ENCODE assay signal across 26 cellular contexts in the genomic region with DNA sequence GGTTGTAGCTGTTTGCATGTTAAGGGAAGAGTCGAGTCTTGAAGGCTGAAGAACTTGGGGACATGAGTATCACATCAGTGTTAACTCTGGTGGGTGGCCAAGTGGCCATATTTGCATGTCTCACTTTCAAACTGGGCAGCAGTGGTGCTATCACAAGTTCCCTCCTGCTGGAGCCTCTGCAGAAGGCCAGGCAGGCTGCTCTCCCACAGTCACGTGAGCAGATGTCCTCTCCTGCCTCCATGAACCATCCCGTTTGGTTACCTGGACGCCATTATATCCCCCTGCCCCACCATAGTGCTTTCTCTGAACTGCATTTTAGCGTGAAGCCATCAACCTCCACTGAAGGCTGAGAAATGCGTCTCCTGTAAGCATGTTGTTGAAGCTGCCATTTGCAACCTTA.
A peak's percentile ranks its signal among the peaks of the same experiment; 100 is the strongest.
DNase-seq lines count a peak whose midpoint lies in the region; ATAC-seq, FAIRE-seq and TF ChIP-seq lines count a peak whose summit lies in the region.
"Had no signal": no experiment of that assay in that cellular context is flagged by ENCODE, and none has a peak within 500 bp of the region (broad histone marks: within the 10 kb centered on the region; RNA-seq: fewer than 3 reads in every experiment).

No MANE protein-coding gene starts in this region.

- no peaks in the 10 kb centered on the region for H3K36me3 ChIP-seq in GM12878 (ENCODE audit: control insufficient read depth in 2 of 2, insufficient read depth in 2 of 2, low read length in 1 of 2)
- H3K36me3 ChIP-seq in neuronal stem cell (replicated peaks in 1 of 2; ENCODE audit: control insufficient read depth in 2 of 2, insufficient read depth in 2 of 2, low read length in 2 of 2), result no peaks in the 10 kb centered on the region
- H3K36me3 ChIP-seq: BE2C; BLaER1 treated with 17β-estradiol and CSF1 and Interleukin-3, amounts not matched to agents 10 nM and 100 nM had no signal

- H3K27me3 Mint-ChIP-seq in endothelial cell (ENCODE audit: unreplicated experiment), result peaks cover 1% of the 10 kb centered on the region

- H3K79me2 ChIP-seq in GM12878 (ENCODE audit: control insufficient read depth, insufficient read depth, low read length), result no peaks in the 10 kb centered on the region

- RAD21 ChIA-PET in GM12878 (lab: Charles Lee; ENCODE audit: unreplicated experiment), result no interaction called here

- CTCF ChIA-PET in GM12878 (lab: Yijun Ruan, JAX), result interaction anchor here (0.7 to 1.6 kb wide), 2 partner anchors 10 to 13 kb away, joined by 3 to 6 read pairs; no protein-coding TSS in a partner anchor

- no peaks in the 10 kb centered on the region for H3K9me3 ChIP-seq in GM12878 (replicated peaks; ENCODE audit: control insufficient read depth, insufficient read depth, low read length)
- peaks cover 0 to 3% of the 10 kb centered on the region in 2 donors for H3K9me3 ChIP-seq in neuronal stem cell (replicated peaks in 1 of 2; ENCODE audit: control insufficient read depth in 2 of 2, insufficient read depth in 1 of 2, low read depth in 1 of 2, low read length in 2 of 2)
- H3K9me3 ChIP-seq: A549; BE2C; BLaER1 treated with 17β-estradiol and CSF1 and Interleukin-3, amounts not matched to agents 10 nM and 100 nM had no signal

- TF ChIP-seq RAD21 in GM12878 (IDR thresholded peaks at IDR 0.05; ENCODE audit: insufficient read depth, low read depth, low read length), result no peak

- H2AFZ ChIP-seq in GM12878 (ENCODE audit: control insufficient read depth, low read depth, low read length), result no peak overlapping the region
- H2AFZ ChIP-seq in neuronal stem cell (ENCODE audit: low read length), result no peak overlapping the region
- H2AFZ ChIP-seq: GM23248 had no signal

- H3K23ac ChIP-seq in neuronal stem cell (ENCODE audit: low read depth, low read length, poor library complexity), result peak overlapping the region; percentile 18

- SMC1A ChIA-PET in GM12878 (lab: Charles Lee; ENCODE audit: uncharacterized antibody, unreplicated experiment), result interaction anchor here (0.6 to 0.9 kb wide), 2 partner anchors 11 to 38 kb away, joined by 3 read pairs; no protein-coding TSS in a partner anchor

- no peaks in the 10 kb centered on the region for H3K9me3 Mint-ChIP-seq in endothelial cell (ENCODE audit: unreplicated experiment)
- H3K9me3 Mint-ChIP-seq: CD14-positive monocyte; CD4-positive, alpha-beta T cell; CD8-positive, alpha-beta memory T cell had no signal

- H3K4ac ChIP-seq in neuronal stem cell (ENCODE audit: low read length), result no peak overlapping the region

- in situ Hi-C loops in GM12878 (cut with MboI), result no loop called here

- H3K4me3 Mint-ChIP-seq in endothelial cell (ENCODE audit: unreplicated experiment), result no peak overlapping the region
- H3K4me3 Mint-ChIP-seq: CD14-positive monocyte; CD4-positive, alpha-beta T cell; CD8-positive, alpha-beta memory T cell had no signal

- TF ChIP-seq POLR2A in GM12878 (IDR thresholded peaks at IDR 0.05; ENCODE audit: low read depth, low read length), result no peak

- no peak overlapping the region for H3K4me3 ChIP-seq in GM12865 (ENCODE audit: low read depth, low read length)
- H3K4me3 ChIP-seq in GM12878, result no peak overlapping the region
- H3K4me3 ChIP-seq in neuronal stem cell (ENCODE audit: low read length in 2 of 2), result no peak overlapping the region
- H3K4me3 ChIP-seq: A549; BLaER1 treated with 17β-estradiol and CSF1 and Interleukin-3, amounts not matched to agents 10 nM and 100 nM; GM23248 had no signal

- no peaks in the 10 kb centered on the region for H3K36me3 Mint-ChIP-seq in endothelial cell (ENCODE audit: low read depth, unreplicated experiment)
- H3K36me3 Mint-ChIP-seq: CD14-positive monocyte had no signal

- POLR2A ChIA-PET in GM12878 (lab: Charles Lee), result no interaction called here

- H3K9ac ChIP-seq in GM12878 (ENCODE audit: control insufficient read depth, insufficient read depth, low read length) (no peak overlapping the region), neuronal stem cell (ENCODE audit: low read depth, low read length, poor library complexity) (no peak overlapping the region)
- H3K9ac ChIP-seq: BLaER1 treated with 17β-estradiol and CSF1 and Interleukin-3, amounts not matched to agents 10 nM and 100 nM; GM23248 had no signal

- peak overlapping the region; percentile 40 for H3K18ac ChIP-seq in neuronal stem cell (ENCODE audit: low read length)

- FAIRE-seq in GM12878 (lab: Jason Lieb, UNC), result no peak
- FAIRE-seq: A549, GM18507, H1 had no signal

- no TSS peak for BruUV-seq in GM12878 (replicated peaks; lab: Mats Ljungman, UMichigan)

- 77% methylated on average over 6 of the region's 6 CpGs for WGBS in GM12878 (ENCODE audit: insufficient coverage, insufficient replicate concordance, low lambda C conversion rate, missing lambda C conversion rate)
- no CpG with 5 or more reads among the region's 6 CpGs for WGBS in neuronal stem cell (ENCODE audit: extremely low coverage in 2 of 2, insufficient read length in 2 of 2, insufficient replicate concordance in 1 of 2), 2 donors

- intact Hi-C loops in GM12878 (cut with micrococcal nuclease; ENCODE audit: unreplicated experiment), result no loop called here
- intact Hi-C loops in head of caudate nucleus (cut with DNase I), result no loop called here

- H4K8ac ChIP-seq in neuronal stem cell (ENCODE audit: low read depth, low read length), result no peak overlapping the region

- no peaks in the 10 kb centered on the region for H3K4me1 Mint-ChIP-seq in endothelial cell (ENCODE audit: unreplicated experiment)
- H3K4me1 Mint-ChIP-seq: CD8-positive, alpha-beta memory T cell had no signal

- no peak overlapping the region for H4K91ac ChIP-seq in neuronal stem cell (ENCODE audit: low read depth, low read length, poor library complexity)

- DNase-seq in GM12865 (ENCODE audit: low read depth), result peak; percentile 39
- no peak for DNase-seq in GM12878 (ENCODE audit: low read depth, low spot score)
- no peak for DNase-seq in neuronal stem cell (ENCODE audit: low spot score)
- no peak for DNase-seq in endothelial cell (ENCODE audit: low spot score)
- DNase-seq in head of caudate nucleus, result no peak
- DNase-seq: 8988T; ACHN; AML-193; BE2C; Calu3; CD4-positive, alpha-beta T cell; CD8-positive, alpha-beta memory T cell; COR-L47; DMS53; DMS79 treated with DMSO at 0.1 percent for 48 hours; GF-D8; GM23248; H7; HCEC 1CT had no signal

- H3K27me3 ChIP-seq in GM12878 (replicated peaks in 1 of 2; ENCODE audit: control insufficient read depth in 2 of 2, insufficient read depth in 2 of 2, low read length in 1 of 2) (no peaks in the 10 kb centered on the region), neuronal stem cell (ENCODE audit: control insufficient read depth in 3 of 3, insufficient read depth in 3 of 3, low read depth in 1 of 3, low read length in 3 of 3) (no peaks in the 10 kb centered on the region)
- H3K27me3 ChIP-seq: BE2C; BLaER1 treated with 17β-estradiol and CSF1 and Interleukin-3, amounts not matched to agents 10 nM and 100 nM had no signal

- no peak overlapping the region for H2BK15ac ChIP-seq in neuronal stem cell (ENCODE audit: low read length)

- H2BK5ac ChIP-seq in neuronal stem cell (ENCODE audit: low read length), result no peak overlapping the region

- peak overlapping the region; percentile 4 for H3K14ac ChIP-seq in neuronal stem cell (ENCODE audit: low read length)

- H2AK5ac ChIP-seq in neuronal stem cell (ENCODE audit: low read depth, low read length), result no peak overlapping the region

- no peak overlapping the region for H2BK120ac ChIP-seq in neuronal stem cell (ENCODE audit: low read depth, low read length)

- TF ChIP-seq EP300 in GM12878 (IDR thresholded peaks at IDR 0.05; ENCODE audit: borderline replicate concordance in 1 of 2, control insufficient read depth in 1 of 2, low read depth in 2 of 2, low read length in 2 of 2), result no peak

- TF ChIP-seq CTCF in GM12865 (IDR thresholded peaks at IDR 0.05; ENCODE audit: insufficient read depth, low read depth, low read length, missing control alignments), result no peak
- no peak for TF ChIP-seq CTCF in GM12878 (IDR thresholded peaks at IDR 0.05 in 2 of 3, conservative IDR thresholded peaks at IDR 0.05 in 1 of 3; ENCODE audit: control insufficient read depth in 2 of 3, extremely low read depth in 1 of 3, insufficient read depth in 1 of 3, low read depth in 3 of 3, low read length in 3 of 3)
- no peak for TF ChIP-seq CTCF in endothelial cell (IDR thresholded peaks at IDR 0.05; ENCODE audit: unreplicated experiment)

- no peak overlapping the region for H3K27ac ChIP-seq in GM12878 (ENCODE audit: control insufficient read depth, insufficient read depth)
- H3K27ac ChIP-seq in neuronal stem cell (replicated peaks; ENCODE audit: low read length), result no peak overlapping the region
- H3K27ac ChIP-seq: A549; BLaER1 treated with 17β-estradiol and CSF1 and Interleukin-3, amounts not matched to agents 10 nM and 100 nM; GM23248 had no signal

- H4K20me1 ChIP-seq in GM12878 (ENCODE audit: control insufficient read depth, insufficient read depth), result no peaks in the 10 kb centered on the region
- H4K20me1 ChIP-seq: BLaER1 treated with 17β-estradiol and CSF1 and Interleukin-3, amounts not matched to agents 10 nM and 100 nM had no signal

- no peak overlapping the region for H3K27ac Mint-ChIP-seq in endothelial cell (ENCODE audit: unreplicated experiment)
- H3K27ac Mint-ChIP-seq: CD4-positive, alpha-beta T cell; CD8-positive, alpha-beta memory T cell had no signal

- ATAC-seq in GM18867 (IDR thresholded peaks at IDR 0.05; ENCODE audit: unreplicated experiment), result peak; percentile 45
- ATAC-seq in GM12878, result no peak
- ATAC-seq in HG02852 (IDR thresholded peaks at IDR 0.05; ENCODE audit: unreplicated experiment), result no peak
- ATAC-seq: A549 had no signal

- no peaks in the 10 kb centered on the region for H3K79me1 ChIP-seq in neuronal stem cell (ENCODE audit: low read depth, low read length)

- no peak overlapping the region for H3K4me2 ChIP-seq in GM12878 (ENCODE audit: control insufficient read depth, insufficient read depth)
- no peak overlapping the region for H3K4me2 ChIP-seq in neuronal stem cell (ENCODE audit: insufficient read depth, low read length, poor library complexity, severe bottlenecking)
- H3K4me2 ChIP-seq: A549 had no signal

- peak overlapping the region; percentile 11 for H2BK12ac ChIP-seq in neuronal stem cell (ENCODE audit: low read length)

- H3K4me1 ChIP-seq in GM12878 (ENCODE audit: control insufficient read depth, insufficient read depth, low read length), result peaks cover 14% of the 10 kb centered on the region
- no peaks in the 10 kb centered on the region for H3K4me1 ChIP-seq in neuronal stem cell (ENCODE audit: control insufficient read depth in 2 of 2, insufficient read depth in 1 of 2, low read depth in 1 of 2, low read length in 2 of 2)
- H3K4me1 ChIP-seq: A549, BE2C had no signal

TF ChIP-seq in GM12878, 131 proteins besides CTCF, POLR2A, EP300 and RAD21:
- no peak for TF ChIP-seq MXI1 (IDR thresholded peaks at IDR 0.05; ENCODE audit: low read depth, low read length)
- TF ChIP-seq TAF1 (IDR thresholded peaks at IDR 0.05; ENCODE audit: borderline replicate concordance, low read depth, low read length), result no peak
- 0 out of 3 replicates have a peak, but pooled peaks have one; percentile 34 for TF ChIP-seq POU2F2 (IDR thresholded peaks at IDR 0.05; ENCODE audit: borderline replicate concordance, low read depth, low read length)
